ENCODE assay signal across 11 cellular contexts in genomic region chr19:53531457-53531856, GRCh38.
"Had no signal": no experiment of that assay in that cellular context is flagged by ENCODE, and none has a peak within 500 bp of the region (broad histone marks: within the 10 kb centered on the region; RNA-seq: fewer than 3 reads in every experiment).

No MANE protein-coding gene starts in this region.

- ATAC-seq: GM23338, HCT116 had no signal

- DNase-seq: GM23248, GOT3, H7, H9, HCEC 1CT, HFFc6 had no signal

- H3K4me3 ChIP-seq: GM23248, GM23338, HAP-1 had no signal

- H3K9me3 ChIP-seq: HAP-1 had no signal

- FAIRE-seq: H1, H54 had no signal

- H3K27ac Mint-ChIP-seq: GM23338, HFFc6 had no signal

- H3K4me1 Mint-ChIP-seq: GM23338, H9 had no signal

- H3K9me3 Mint-ChIP-seq: GM23338, H9, HFFc6 had no signal

- H3K4me1 ChIP-seq: HAP-1 had no signal

- H2AFZ ChIP-seq: GM23248, GM23338 had no signal

- H3K9ac ChIP-seq: GM23248 had no signal

- H3K4me3 Mint-ChIP-seq: GM23338, H9, HFFc6 had no signal

- H3K4me2 ChIP-seq: GM23338 had no signal

- H3K27ac ChIP-seq: GM23248 had no signal
